Comparison of ENCODE assay signal across 1 cellular context in the genomic region with DNA sequence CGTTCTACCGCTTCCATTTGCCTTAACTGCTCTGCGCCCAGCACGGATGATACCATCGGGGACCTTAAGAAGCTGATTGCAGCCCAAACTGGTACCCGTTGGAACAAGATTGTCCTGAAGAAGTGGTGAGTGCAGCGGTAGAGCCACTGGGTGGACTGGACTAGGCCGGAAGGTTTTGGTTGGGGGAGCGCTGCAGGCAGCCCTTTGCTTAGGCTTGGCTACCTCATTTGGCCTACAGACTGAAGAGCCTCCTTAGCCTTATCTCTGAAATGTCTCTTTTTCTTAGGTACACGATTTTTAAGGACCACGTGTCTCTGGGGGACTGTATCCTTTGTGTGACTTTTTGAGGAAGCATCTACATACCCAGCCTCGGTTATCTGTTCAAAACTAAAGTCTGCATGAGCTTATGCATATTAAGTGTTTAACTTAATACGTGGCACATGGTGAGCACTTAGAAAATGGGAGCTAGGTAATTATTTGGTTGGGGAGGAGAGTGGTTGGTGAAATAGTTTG.
TF ChIP-seq lines count a peak whose summit lies in the region.

No MANE protein-coding gene starts in this region.

TF ChIP-seq in GM12878, 131 proteins besides CTCF, POLR2A, EP300 and RAD21:
- TF ChIP-seq, protein P1, sequence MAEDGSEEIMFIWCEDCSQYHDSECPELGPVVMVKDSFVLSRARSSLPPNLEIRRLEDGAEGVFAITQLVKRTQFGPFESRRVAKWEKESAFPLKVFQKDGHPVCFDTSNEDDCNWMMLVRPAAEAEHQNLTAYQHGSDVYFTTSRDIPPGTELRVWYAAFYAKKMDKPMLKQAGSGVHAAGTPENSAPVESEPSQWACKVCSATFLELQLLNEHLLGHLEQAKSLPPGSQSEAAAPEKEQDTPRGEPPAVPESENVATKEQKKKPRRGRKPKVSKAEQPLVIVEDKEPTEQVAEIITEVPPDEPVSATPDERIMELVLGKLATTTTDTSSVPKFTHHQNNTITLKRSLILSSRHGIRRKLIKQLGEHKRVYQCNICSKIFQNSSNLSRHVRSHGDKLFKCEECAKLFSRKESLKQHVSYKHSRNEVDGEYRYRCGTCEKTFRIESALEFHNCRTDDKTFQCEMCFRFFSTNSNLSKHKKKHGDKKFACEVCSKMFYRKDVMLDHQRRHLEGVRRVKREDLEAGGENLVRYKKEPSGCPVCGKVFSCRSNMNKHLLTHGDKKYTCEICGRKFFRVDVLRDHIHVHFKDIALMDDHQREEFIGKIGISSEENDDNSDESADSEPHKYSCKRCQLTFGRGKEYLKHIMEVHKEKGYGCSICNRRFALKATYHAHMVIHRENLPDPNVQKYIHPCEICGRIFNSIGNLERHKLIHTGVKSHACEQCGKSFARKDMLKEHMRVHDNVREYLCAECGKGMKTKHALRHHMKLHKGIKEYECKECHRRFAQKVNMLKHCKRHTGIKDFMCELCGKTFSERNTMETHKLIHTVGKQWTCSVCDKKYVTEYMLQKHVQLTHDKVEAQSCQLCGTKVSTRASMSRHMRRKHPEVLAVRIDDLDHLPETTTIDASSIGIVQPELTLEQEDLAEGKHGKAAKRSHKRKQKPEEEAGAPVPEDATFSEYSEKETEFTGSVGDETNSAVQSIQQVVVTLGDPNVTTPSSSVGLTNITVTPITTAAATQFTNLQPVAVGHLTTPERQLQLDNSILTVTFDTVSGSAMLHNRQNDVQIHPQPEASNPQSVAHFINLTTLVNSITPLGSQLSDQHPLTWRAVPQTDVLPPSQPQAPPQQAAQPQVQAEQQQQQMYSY (CRISPR knock-in tag; IDR thresholded peaks at IDR 0.05), result no peak
- TF ChIP-seq CHD2 (IDR thresholded peaks at IDR 0.05; ENCODE audit: borderline replicate concordance, low read depth, low read length) (no peak), TCF7 (IDR thresholded peaks at IDR 0.05; ENCODE audit: borderline replicate concordance) (no peak), JUND (IDR thresholded peaks at IDR 0.05; ENCODE audit: low read depth, low read length) (no peak), KDM1A (IDR thresholded peaks at IDR 0.05; ENCODE audit: borderline replicate concordance) (no peak), GATAD2B (conservative IDR thresholded peaks at IDR 0.05; ENCODE audit: low read depth) (no peak), SP1 (IDR thresholded peaks at IDR 0.05; ENCODE audit: low read depth, low read length) (no peak), PML (IDR thresholded peaks at IDR 0.05; ENCODE audit: low read length) (no peak), NFIC (IDR thresholded peaks at IDR 0.05; ENCODE audit: low read depth, low read length) (no peak)
- TF ChIP-seq, protein P2, sequence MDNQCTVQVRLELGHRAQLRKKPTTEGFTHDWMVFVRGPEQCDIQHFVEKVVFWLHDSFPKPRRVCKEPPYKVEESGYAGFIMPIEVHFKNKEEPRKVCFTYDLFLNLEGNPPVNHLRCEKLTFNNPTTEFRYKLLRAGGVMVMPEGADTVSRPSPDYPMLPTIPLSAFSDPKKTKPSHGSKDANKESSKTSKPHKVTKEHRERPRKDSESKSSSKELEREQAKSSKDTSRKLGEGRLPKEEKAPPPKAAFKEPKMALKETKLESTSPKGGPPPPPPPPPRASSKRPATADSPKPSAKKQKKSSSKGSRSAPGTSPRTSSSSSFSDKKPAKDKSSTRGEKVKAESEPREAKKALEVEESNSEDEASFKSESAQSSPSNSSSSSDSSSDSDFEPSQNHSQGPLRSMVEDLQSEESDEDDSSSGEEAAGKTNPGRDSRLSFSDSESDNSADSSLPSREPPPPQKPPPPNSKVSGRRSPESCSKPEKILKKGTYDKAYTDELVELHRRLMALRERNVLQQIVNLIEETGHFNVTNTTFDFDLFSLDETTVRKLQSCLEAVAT (IDR thresholded peaks at IDR 0.05), result no peak
- TF ChIP-seq, protein P3, sequence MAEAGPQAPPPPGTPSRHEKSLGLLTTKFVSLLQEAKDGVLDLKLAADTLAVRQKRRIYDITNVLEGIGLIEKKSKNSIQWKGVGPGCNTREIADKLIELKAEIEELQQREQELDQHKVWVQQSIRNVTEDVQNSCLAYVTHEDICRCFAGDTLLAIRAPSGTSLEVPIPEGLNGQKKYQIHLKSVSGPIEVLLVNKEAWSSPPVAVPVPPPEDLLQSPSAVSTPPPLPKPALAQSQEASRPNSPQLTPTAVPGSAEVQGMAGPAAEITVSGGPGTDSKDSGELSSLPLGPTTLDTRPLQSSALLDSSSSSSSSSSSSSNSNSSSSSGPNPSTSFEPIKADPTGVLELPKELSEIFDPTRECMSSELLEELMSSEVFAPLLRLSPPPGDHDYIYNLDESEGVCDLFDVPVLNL (IDR thresholded peaks at IDR 0.05; ENCODE audit: low read depth, low read length), result no peak
- TF ChIP-seq, protein P4, sequence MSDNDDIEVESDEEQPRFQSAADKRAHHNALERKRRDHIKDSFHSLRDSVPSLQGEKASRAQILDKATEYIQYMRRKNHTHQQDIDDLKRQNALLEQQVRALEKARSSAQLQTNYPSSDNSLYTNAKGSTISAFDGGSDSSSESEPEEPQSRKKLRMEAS (IDR thresholded peaks at IDR 0.05; ENCODE audit: low read depth, low read length), result no peak
TF ChIP-seq in GM12878: peak in this region for 0.
